ENCODE assay signal across 9 cellular contexts in genomic region chr12:47270782-47271664, GRCh38.
DNase-seq lines count a peak whose midpoint lies in the region; ATAC-seq and TF ChIP-seq lines count a peak whose summit lies in the region.
"Had no signal": no experiment of that assay in that cellular context is flagged by ENCODE, and none has a peak within 500 bp of the region (broad histone marks: within the 10 kb centered on the region; RNA-seq: fewer than 3 reads in every experiment).

No MANE protein-coding gene starts in this region.

- H3K27ac Mint-ChIP-seq in stimulated activated naive CD8-positive, alpha-beta T cell treated with anti-CD3 and anti-CD28 coated beads, Interleukin-15, amount 100 ng/mL, for 72 hours, result peak overlapping the region; percentile 77 to 91

- H3K4me1 Mint-ChIP-seq in activated T-cell treated with anti-CD3 and anti-CD28 coated beads, Interleukin-2, amount 50 U/mL, for 4 hours (ENCODE audit: low read depth), result peaks cover 76% of the 10 kb centered on the region
- peaks cover 80% of the 10 kb centered on the region for H3K4me1 Mint-ChIP-seq in stimulated activated naive CD8-positive, alpha-beta T cell treated with anti-CD3 and anti-CD28 coated beads, Interleukin-15, amount 100 ng/mL, for 72 hours

- no peaks in the 10 kb centered on the region for H3K27me3 Mint-ChIP-seq in activated T-cell treated with anti-CD3 and anti-CD28 coated beads, Interleukin-2, amount 50 U/mL, for 4 hours (ENCODE audit: low read depth)
- H3K27me3 Mint-ChIP-seq in stimulated activated naive CD8-positive, alpha-beta T cell treated with anti-CD3 and anti-CD28 coated beads, Interleukin-15, amount 100 ng/mL, for 72 hours, result no peaks in the 10 kb centered on the region

- H3K36me3 Mint-ChIP-seq in activated T-cell treated with anti-CD3 and anti-CD28 coated beads, Interleukin-2, amount 50 U/mL, for 4 hours (ENCODE audit: insufficient read depth), result no peaks in the 10 kb centered on the region

- peak; percentile 84 to 86 for ATAC-seq in activated T-cell treated with anti-CD3 and anti-CD28 coated beads, Interleukin-2, amount 50 U/mL, for 4 hours
- ATAC-seq in SK-N-SH treated with all-trans-retinoic acid at 6 μM for 48 hours (peak; percentile 49), esophagus mucosa (peak; percentile 13), GM19351 (IDR thresholded peaks at IDR 0.05; ENCODE audit: unreplicated experiment) (no peak), HG02938 (IDR thresholded peaks at IDR 0.05; ENCODE audit: unreplicated experiment) (no peak)
- ATAC-seq in stimulated activated naive CD8-positive, alpha-beta T cell treated with anti-CD3 and anti-CD28 coated beads, Interleukin-15, amount 100 ng/mL, for 72 hours, result peak; percentile 92

- H3K9me3 Mint-ChIP-seq in activated T-cell treated with anti-CD3 and anti-CD28 coated beads, Interleukin-2, amount 50 U/mL, for 4 hours, result no peaks in the 10 kb centered on the region
- peaks cover 12 to 13% of the 10 kb centered on the region in 2 donors for H3K9me3 Mint-ChIP-seq in stimulated activated naive CD8-positive, alpha-beta T cell treated with anti-CD3 and anti-CD28 coated beads, Interleukin-15, amount 100 ng/mL, for 72 hours

- H3K4me3 Mint-ChIP-seq in activated T-cell treated with anti-CD3 and anti-CD28 coated beads, Interleukin-2, amount 50 U/mL, for 4 hours, result peak overlapping the region; percentile 73
- peak overlapping the region; percentile 60 to 77 for H3K4me3 Mint-ChIP-seq in stimulated activated naive CD8-positive, alpha-beta T cell treated with anti-CD3 and anti-CD28 coated beads, Interleukin-15, amount 100 ng/mL, for 72 hours

- DNase-seq in activated T-cell treated with anti-CD3 and anti-CD28 coated beads, Interleukin-2, amount 50 U/mL, for 4 hours, result peak; percentile 12
- DNase-seq in activated T-cell treated with anti-CD3 and anti-CD28 coated beads, Interleukin-2, amount 50 U/mL, for 48 hours, result no peak
- DNase-seq in stimulated activated naive CD8-positive, alpha-beta T cell treated with anti-CD3 and anti-CD28 coated beads, Interleukin-15, amount 100 ng/mL, for 72 hours, result peak; percentile 24 to 35
- DNase-seq in NCI-H524 (lab: John Stamatoyannopoulos, UW), result no peak
- DNase-seq: NK-92 treated with Interleukin-12 subunit alpha and Interleukin-12 subunit beta, amount 100 ng/mL, for 24 hours had no signal

TF ChIP-seq in SK-N-SH treated with all-trans-retinoic acid at 6 μM for 48 hours, 23 proteins besides CTCF, POLR2A, EP300 and RAD21:
- TF ChIP-seq, protein P1, sequence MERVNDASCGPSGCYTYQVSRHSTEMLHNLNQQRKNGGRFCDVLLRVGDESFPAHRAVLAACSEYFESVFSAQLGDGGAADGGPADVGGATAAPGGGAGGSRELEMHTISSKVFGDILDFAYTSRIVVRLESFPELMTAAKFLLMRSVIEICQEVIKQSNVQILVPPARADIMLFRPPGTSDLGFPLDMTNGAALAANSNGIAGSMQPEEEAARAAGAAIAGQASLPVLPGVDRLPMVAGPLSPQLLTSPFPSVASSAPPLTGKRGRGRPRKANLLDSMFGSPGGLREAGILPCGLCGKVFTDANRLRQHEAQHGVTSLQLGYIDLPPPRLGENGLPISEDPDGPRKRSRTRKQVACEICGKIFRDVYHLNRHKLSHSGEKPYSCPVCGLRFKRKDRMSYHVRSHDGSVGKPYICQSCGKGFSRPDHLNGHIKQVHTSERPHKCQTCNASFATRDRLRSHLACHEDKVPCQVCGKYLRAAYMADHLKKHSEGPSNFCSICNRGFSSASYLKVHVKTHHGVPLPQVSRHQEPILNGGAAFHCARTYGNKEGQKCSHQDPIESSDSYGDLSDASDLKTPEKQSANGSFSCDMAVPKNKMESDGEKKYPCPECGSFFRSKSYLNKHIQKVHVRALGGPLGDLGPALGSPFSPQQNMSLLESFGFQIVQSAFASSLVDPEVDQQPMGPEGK (CRISPR knock-in tag; IDR thresholded peaks at IDR 0.05; ENCODE audit: borderline replicate concordance), result no peak
- TF ChIP-seq GLIS3 (CRISPR knock-in tag; IDR thresholded peaks at IDR 0.05) (no peak), ZFP30 (CRISPR knock-in tag; IDR thresholded peaks at IDR 0.05) (no peak), ZNF70 (CRISPR knock-in tag; IDR thresholded peaks at IDR 0.05) (no peak), TCF4 (CRISPR knock-in tag; IDR thresholded peaks at IDR 0.05; ENCODE audit: borderline replicate concordance) (no peak), ZC3H10 (CRISPR knock-in tag; IDR thresholded peaks at IDR 0.05) (no peak), ZFP3 (CRISPR knock-in tag; IDR thresholded peaks at IDR 0.05) (no peak), ZNF565 (CRISPR knock-in tag; conservative IDR thresholded peaks at IDR 0.05; ENCODE audit: low read depth) (no peak), ARNTL (CRISPR knock-in tag; IDR thresholded peaks at IDR 0.05; ENCODE audit: borderline replicate concordance, low read depth) (no peak), ISL1 (CRISPR knock-in tag; IDR thresholded peaks at IDR 0.05) (no peak), ZNF8 (CRISPR knock-in tag; IDR thresholded peaks at IDR 0.05) (no peak), OSR1 (CRISPR knock-in tag; IDR thresholded peaks at IDR 0.05) (no peak)

Comparison
In these comparisons a context has a peak if more than half of its experiments do, and no peak if none do; other contexts are left out.
1. DNase-seq: peak in activated T-cell treated with anti-CD3 and anti-CD28 coated beads, Interleukin-2, amount 50 U/mL, for 4 hours (single experiment) and stimulated activated naive CD8-positive, alpha-beta T cell treated with anti-CD3 and anti-CD28 coated beads, Interleukin-15, amount 100 ng/mL, for 72 hours (2 of 2); none in activated T-cell treated with anti-CD3 and anti-CD28 coated beads, Interleukin-2, amount 50 U/mL, for 48 hours (0 of 2) and NCI-H524 (0 of 2).
2. ATAC-seq: peak in activated T-cell treated with anti-CD3 and anti-CD28 coated beads, Interleukin-2, amount 50 U/mL, for 4 hours (2 of 2), SK-N-SH treated with all-trans-retinoic acid at 6 μM for 48 hours (single experiment), esophagus mucosa (single experiment) and stimulated activated naive CD8-positive, alpha-beta T cell treated with anti-CD3 and anti-CD28 coated beads, Interleukin-15, amount 100 ng/mL, for 72 hours (single experiment); none in GM19351 (single experiment) and HG02938 (single experiment).